ENCODE assay signal across 27 cellular contexts in genomic region chr1:90714521-90714951, GRCh38. TPM values are rescaled to one million over a fixed set of nuclear protein-coding genes. Genes with fewer than 3 reads are reported as not detected.
"Had no signal": no experiment of that assay in that cellular context is flagged by ENCODE, and none has a peak within 500 bp of the region (broad histone marks: within the 10 kb centered on the region; RNA-seq: fewer than 3 reads in every experiment).

No MANE protein-coding gene starts in this region.

- H3K9me3 ChIP-seq: gastrocnemius medialis, heart right ventricle, neutrophil, uterus had no signal

- H3K27ac ChIP-seq: brain microvascular endothelial cell, gastrocnemius medialis, heart right ventricle, neutrophil, skin epidermis, tibial artery, uterus had no signal

- H3K36me3 ChIP-seq: brain microvascular endothelial cell, gastrocnemius medialis, heart right ventricle, neutrophil, tibial artery, uterus had no signal

- H3K27ac Mint-ChIP-seq: activated CD4-positive, alpha-beta memory T cell treated with anti-CD3 and anti-CD28 coated beads for 36 hours; activated CD4-positive, alpha-beta T cell treated with anti-CD3 and anti-CD28 coated beads for 36 hours; activated CD8-positive, alpha-beta memory T cell treated with anti-CD3 and anti-CD28 coated beads, Interleukin-2, amount 10 ng/mL, durations not matched to agents 7 days and 5 days; activated naive CD8-positive, alpha-beta T cell had no signal

- H3K9me3 Mint-ChIP-seq: central memory CD8-positive, alpha-beta T cell had no signal

- ATAC-seq: activated CD4-positive, alpha-beta T cell treated with anti-CD3 and anti-CD28 coated beads for 36 hours; activated CD8-positive, alpha-beta memory T cell treated with anti-CD3 and anti-CD28 coated beads, Interleukin-2, amount 10 ng/mL, durations not matched to agents 7 days and 5 days; gastrocnemius medialis; heart right ventricle; naive thymus-derived CD4-positive, alpha-beta T cell; T-cell had no signal

- H3K4me3 ChIP-seq: gastrocnemius medialis, heart right ventricle, skin epidermis, tibial artery, uterus had no signal

- H3K4me3 Mint-ChIP-seq: activated CD4-positive, alpha-beta memory T cell treated with anti-CD3 and anti-CD28 coated beads for 36 hours; activated CD4-positive, alpha-beta T cell treated with anti-CD3 and anti-CD28 coated beads for 36 hours; activated CD8-positive, alpha-beta memory T cell treated with anti-CD3 and anti-CD28 coated beads, Interleukin-2, amount 10 ng/mL, durations not matched to agents 7 days and 5 days; activated naive CD8-positive, alpha-beta T cell; central memory CD8-positive, alpha-beta T cell; T-cell had no signal

- DNase-seq: activated CD4-positive, alpha-beta memory T cell treated with anti-CD3 and anti-CD28 coated beads for 36 hours; activated CD4-positive, alpha-beta T cell treated with anti-CD3 and anti-CD28 coated beads for 36 hours; activated CD8-positive, alpha-beta memory T cell treated with anti-CD3 and anti-CD28 coated beads, Interleukin-2, amount 10 ng/mL, durations not matched to agents 7 days and 5 days; activated effector memory CD4-positive, alpha-beta T cell treated with Interleukin-2 at 50 U/mL for 16 hours; activated T-cell treated with anti-CD3 and anti-CD28 coated beads, Interleukin-2, amount 50 U/mL, for 1 hour; brain microvascular endothelial cell; effector CD8-positive, alpha-beta T cell; gastrocnemius medialis; heart right ventricle; islet precursor cell; naive thymus-derived CD4-positive, alpha-beta T cell; stimulated activated CD4-positive, alpha-beta T cell treated with anti-CD3 and anti-CD28 coated beads, Interleukin-15, amount 100 ng/mL, for 24 hours; stimulated activated CD4-positive, alpha-beta T cell treated with anti-CD3 and anti-CD28 coated beads, Interleukin-4, amount 100 ng/mL, for 1 hour; stimulated activated naive CD4-positive, alpha-beta T cell; T-cell; T1000; tibial artery; uterus had no signal

RNA-seq across cellular contexts. Expression of gene BARHL2, which starts 2.6 kb away (rescaled TPM):
- total RNA-seq: activated CD4-positive, alpha-beta memory T cell treated with anti-CD3 and anti-CD28 coated beads for 36 hours; activated CD4-positive, alpha-beta T cell treated with anti-CD3 and anti-CD28 coated beads for 36 hours; activated CD8-positive, alpha-beta memory T cell treated with anti-CD3 and anti-CD28 coated beads, Interleukin-2, amount 10 ng/mL, durations not matched to agents 7 days and 5 days; epithelial cell of proximal tubule; gastrocnemius medialis; left lobe of liver; lung microvascular endothelial cell; mononuclear cell; naive thymus-derived CD4-positive, alpha-beta T cell; subcutaneous adipose tissue; T-cell; uterus had no signal
